5 cellular contexts compared by ENCODE assay signal in genomic region chr5:116354699-116355098, GRCh38.
"Had no signal": no experiment of that assay in that cellular context is flagged by ENCODE, and none has a peak within 500 bp of the region (broad histone marks: within the 10 kb centered on the region; RNA-seq: fewer than 3 reads in every experiment).

No MANE protein-coding gene starts in this region.

- DNase-seq: H9, HCEC 1CT had no signal

- ATAC-seq: GM23338, HepG2 had no signal

- H3K4me3 ChIP-seq: GM23338 had no signal

- H3K27ac ChIP-seq: HL-60 had no signal

- H2AFZ ChIP-seq: GM23338 had no signal

- H3K4me2 ChIP-seq: GM23338 had no signal
